Comparison of ENCODE assay signal across 10 cellular contexts in the genomic region with DNA sequence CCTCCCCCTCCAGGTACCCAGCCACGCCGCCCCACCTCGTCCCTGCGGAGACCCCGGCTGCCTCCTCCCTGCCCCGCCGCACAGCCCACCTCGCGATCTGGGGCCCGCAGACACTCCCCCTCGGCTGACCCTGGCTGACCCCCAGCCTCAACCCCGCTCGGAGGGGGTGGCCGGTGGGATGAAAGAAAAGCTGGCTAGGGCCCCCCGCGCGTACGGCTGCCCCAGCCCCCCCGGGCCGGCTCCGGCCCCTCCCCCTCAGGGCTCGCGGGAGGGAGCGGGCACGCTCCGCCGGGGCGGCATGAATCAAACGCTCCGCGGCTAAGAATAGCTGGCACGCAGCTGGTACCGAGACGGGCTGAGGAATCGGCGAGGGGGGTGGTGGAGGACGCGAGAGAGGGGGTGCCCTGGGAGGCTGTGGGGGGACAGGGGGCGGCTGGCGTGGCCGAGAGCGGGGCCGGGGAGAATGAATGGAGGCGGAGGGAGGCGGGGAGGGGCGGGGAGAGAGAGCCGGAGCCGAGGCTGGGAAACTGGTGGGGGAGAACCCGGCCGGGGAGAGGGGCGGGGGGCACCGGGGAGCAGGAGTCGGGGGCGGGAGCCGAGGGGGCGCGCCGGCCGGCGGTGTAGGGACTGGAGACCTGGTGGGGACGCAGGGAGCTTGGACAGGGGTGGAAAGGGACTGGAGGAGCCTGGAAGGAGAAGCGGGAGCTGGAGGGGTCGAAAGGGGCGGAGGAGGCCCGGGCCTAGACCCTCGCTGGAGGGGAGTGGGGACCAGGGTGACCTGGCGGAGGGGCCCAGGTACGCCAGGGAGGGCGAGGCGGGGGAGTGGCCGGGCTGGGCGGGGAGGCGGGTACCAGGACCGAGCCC. TPM values are rescaled to one million over a fixed set of nuclear protein-coding genes. Genes with fewer than 3 reads are reported as not detected.
DNase-seq lines count a peak whose midpoint lies in the region; ATAC-seq and TF ChIP-seq lines count a peak whose summit lies in the region.
"Had no signal": no experiment of that assay in that cellular context is flagged by ENCODE, and none has a peak within 500 bp of the region (broad histone marks: within the 10 kb centered on the region; RNA-seq: fewer than 3 reads in every experiment).

No MANE protein-coding gene starts in this region.

- H3K4me1 Mint-ChIP-seq in Caco-2 (ENCODE audit: low read depth, unreplicated experiment): peaks cover 7% of the 10 kb centered on the region

- no peak overlapping the region for H3K9ac ChIP-seq in parathyroid adenoma

- H3K27me3 ChIP-seq in Caco-2 (replicated peaks; ENCODE audit: control insufficient read depth, insufficient read depth, low read length): peaks cover 2% of the 10 kb centered on the region
- H3K27me3 ChIP-seq in esophagus muscularis mucosa: peaks cover 5 to 99% (median 30%) of the 10 kb centered on the region in 4 donors
- H3K27me3 ChIP-seq in parathyroid adenoma (ENCODE audit: control insufficient read depth, insufficient read depth, low read length): no peaks in the 10 kb centered on the region

- H3K4me3 ChIP-seq in Caco-2 (ENCODE audit: low read depth, low read length) (peak overlapping the region; percentile 19), NB4 (ENCODE audit: low read depth, low read length) (peak overlapping the region; percentile 38), esophagus muscularis mucosa (peak overlapping the region; percentile 40 to 56 (median 43)), parathyroid adenoma (ENCODE audit: low read depth, low read length) (peak overlapping the region; percentile 29)

- no peak overlapping the region for H3K27ac Mint-ChIP-seq in Caco-2 (ENCODE audit: unreplicated experiment)

- no peaks in the 10 kb centered on the region for H3K36me3 Mint-ChIP-seq in Caco-2 (ENCODE audit: insufficient read depth, unreplicated experiment)

- DNase-seq in Caco-2 (no peak), NB4 (ENCODE audit: low read depth) (peak; percentile 28), esophagus muscularis mucosa (ENCODE audit: extremely low spot score) (no peak), globus pallidus (ENCODE audit: low spot score) (no peak), NCI-H524 (lab: John Stamatoyannopoulos, UW) (no peak), COLO668 (lab: John Stamatoyannopoulos, UW; ENCODE audit: unreplicated experiment) (no peak)
- DNase-seq: NCI-H524 treated with DMSO at 0.1 percent for 48 hours had no signal

- H3K36me3 ChIP-seq in Caco-2 (ENCODE audit: control insufficient read depth, insufficient read depth, low read length) (no peaks in the 10 kb centered on the region), esophagus muscularis mucosa (no peaks in the 10 kb centered on the region), parathyroid adenoma (ENCODE audit: control insufficient read depth, insufficient read depth, low read length) (no peaks in the 10 kb centered on the region)
- H3K36me3 ChIP-seq: thyroid gland had no signal

- H3K4me1 ChIP-seq in Caco-2: no peaks in the 10 kb centered on the region
- H3K4me1 ChIP-seq in esophagus muscularis mucosa: peaks cover 13 to 28% (median 24%) of the 10 kb centered on the region in 4 donors
- H3K4me1 ChIP-seq in parathyroid adenoma: no peaks in the 10 kb centered on the region

- CTCF ChIA-PET in Caco-2 (lab: Charles Lee): interaction anchor here (0.6 kb wide), 2 partner anchors 375 to 621 kb away, joined by 3 read pairs; no protein-coding TSS in a partner anchor

- H3K9me3 Mint-ChIP-seq in Caco-2 (ENCODE audit: unreplicated experiment): no peaks in the 10 kb centered on the region

- no peaks in the 10 kb centered on the region for H3K79me2 ChIP-seq in parathyroid adenoma

- TF ChIP-seq POLR2A in NB4 (IDR thresholded peaks at IDR 0.05; ENCODE audit: extremely low read depth, insufficient read length): no peak
- no peak for TF ChIP-seq POLR2A in esophagus muscularis mucosa (IDR thresholded peaks at IDR 0.05; ENCODE audit: low read depth)

- H3K4me3 Mint-ChIP-seq in Caco-2 (ENCODE audit: unreplicated experiment): peak overlapping the region; percentile 53

- H2AFZ ChIP-seq in parathyroid adenoma: peak overlapping the region; percentile 76

- H3K27me3 Mint-ChIP-seq in Caco-2 (ENCODE audit: insufficient read depth, unreplicated experiment): peaks cover 54% of the 10 kb centered on the region

- H3K9me3 ChIP-seq in Caco-2: no peaks in the 10 kb centered on the region
- no peaks in the 10 kb centered on the region for H3K9me3 ChIP-seq in esophagus muscularis mucosa
- H3K9me3 ChIP-seq in parathyroid adenoma (ENCODE audit: control insufficient read depth, low read length): no peaks in the 10 kb centered on the region
- H3K9me3 ChIP-seq: thyroid gland had no signal

- TF ChIP-seq EP300 in esophagus muscularis mucosa (IDR thresholded peaks at IDR 0.05): no peak

- no peak for ATAC-seq in GM21367 (IDR thresholded peaks at IDR 0.05; ENCODE audit: unreplicated experiment)

- no TSS peak for BruUV-seq in Caco-2 (replicated peaks; lab: Mats Ljungman, UMichigan)

- intact Hi-C loops in Caco-2 (cut with micrococcal nuclease; ENCODE audit: unreplicated experiment): no loop called here
- intact Hi-C loops in esophagus muscularis mucosa (cut with DNase I): no loop called here

- POLR2A ChIA-PET in Caco-2 (lab: Charles Lee): no interaction called here

- H3K4me2 ChIP-seq in parathyroid adenoma (ENCODE audit: low read length): peak overlapping the region; percentile 70

- WGBS in esophagus muscularis mucosa: under 1% methylated on average over 21 of the region's 74 CpGs

- no peak overlapping the region for H3K27ac ChIP-seq in esophagus muscularis mucosa (replicated peaks in 1 of 4)
- H3K27ac ChIP-seq in parathyroid adenoma: no peak overlapping the region
- H3K27ac ChIP-seq: thyroid gland had no signal

- no peak for TF ChIP-seq CTCF in Caco-2 (IDR thresholded peaks at IDR 0.05; ENCODE audit: insufficient read depth in 1 of 2, low read depth in 1 of 2, low read length in 1 of 2, severe bottlenecking in 1 of 2, unreplicated experiment in 1 of 2)
- TF ChIP-seq CTCF in NB4 (IDR thresholded peaks at IDR 0.05; ENCODE audit: low read depth, low read length): no peak
- no peak for TF ChIP-seq CTCF in esophagus muscularis mucosa (IDR thresholded peaks at IDR 0.05)
- no peak for TF ChIP-seq CTCF in parathyroid adenoma (IDR thresholded peaks at IDR 0.05)

RNA-seq across cellular contexts. Expression of a gene that starts 1.1 kb away (rescaled TPM):
- not detected in 2 replicates for total RNA-seq in Caco-2 (2022)
- total RNA-seq in esophagus muscularis mucosa: under 1 TPM in 3 of 4 donors, not detected in 1; 0.11 to 0.42 (median 0.39) TPM

RNA-seq across cellular contexts. Expression of a gene that starts 4.7 kb away (rescaled TPM):
- total RNA-seq in Caco-2 (2022): 0.51 and 1.1 TPM in 2 replicates
- total RNA-seq in esophagus muscularis mucosa: 10 to 100 TPM in 3 of 4 donors, 1 to 10 TPM in 1; 8.3 to 15.4 (median 11.1) TPM

RNA-seq across cellular contexts. Expression of a gene that starts 51.8 kb away (rescaled TPM):
- not detected in 2 replicates for total RNA-seq in Caco-2 (2022)
- not detected for total RNA-seq in esophagus muscularis mucosa
- total RNA-seq: thyroid gland had no signal
